In genomic region chr10:101779544-101780186, GRCh38 we compare ENCODE assay signal across 8 cellular contexts. TPM values are rescaled to one million over a fixed set of nuclear protein-coding genes. Genes with fewer than 3 reads are reported as not detected.
DNase-seq lines count a peak whose midpoint lies in the region; ATAC-seq and TF ChIP-seq lines count a peak whose summit lies in the region.

No MANE protein-coding gene starts in this region.

- H3K27me3 Mint-ChIP-seq in CD14-positive monocyte (ENCODE audit: low read depth in 3 of 3) = peaks cover 43 to 57% (median 44%) of the 10 kb centered on the region in 3 donors

- TF ChIP-seq CTCF in CD14-positive monocyte (IDR thresholded peaks at IDR 0.05) (peak; percentile 98), esophagus squamous epithelium (IDR thresholded peaks at IDR 0.05) (peak; percentile 67 to 86 (median 80))

- H3K36me3 ChIP-seq in esophagus squamous epithelium = peaks cover 0 to 9% (median 0%) of the 10 kb centered on the region in 3 donors
- peaks cover 5 to 7% of the 10 kb centered on the region in 2 donors for H3K36me3 ChIP-seq in muscle layer of duodenum (ENCODE audit: control insufficient read depth in 1 of 2, insufficient read depth in 2 of 2, low read length in 2 of 2)

- DNase-seq in CD14-positive monocyte (ENCODE audit: low spot score) (peak; percentile 64), NCI-H69 (lab: John Stamatoyannopoulos, UW) (peak; percentile 76), esophagus squamous epithelium (lab: John Stamatoyannopoulos, UW) (peak; percentile 17)
- DNase-seq in activated T-cell treated with anti-CD3 and anti-CD28 coated beads, Interleukin-2, amount 50 U/mL, for 48 hours = peak; percentile 92 to 94
- peak; percentile 95 for DNase-seq in stimulated activated CD8-positive, alpha-beta memory T cell treated with anti-CD3 and anti-CD28 coated beads, Interleukin-4, amount 100 ng/mL, for 48 hours

- intact Hi-C loops in CD14-positive monocyte (cut with micrococcal nuclease) = loop anchor here (5.0 to 10.0 kb wide), 4 partner anchors 177 to 567 kb away; partner anchors contain the start of gene HPS6 (in 1 of the 2)
- intact Hi-C loops in esophagus squamous epithelium (cut with DNase I) = loop anchor here (5.0 kb wide), 1 partner anchor 177 kb away; no protein-coding TSS in a partner anchor

- H3K27ac Mint-ChIP-seq in CD14-positive monocyte = peak overlapping the region in 1 of 7 donors; percentile 68

- H3K4me1 ChIP-seq in esophagus squamous epithelium (peaks cover 54 to 85% (median 60%) of the 10 kb centered on the region in 3 donors), muscle layer of duodenum (ENCODE audit: control insufficient read depth in 1 of 2, insufficient read depth in 2 of 2, low read length in 2 of 2) (peaks cover 8 to 56% of the 10 kb centered on the region in 2 donors)

- peak; percentile 52 for ATAC-seq in GM21723 (IDR thresholded peaks at IDR 0.05; ENCODE audit: unreplicated experiment)
- ATAC-seq in GM21367 (IDR thresholded peaks at IDR 0.05; ENCODE audit: unreplicated experiment) = no peak

- H3K9me3 Mint-ChIP-seq in CD14-positive monocyte = peaks cover 0 to 15% (median 7%) of the 10 kb centered on the region in 7 donors

- H3K4me3 ChIP-seq in esophagus squamous epithelium = peak overlapping the region; percentile 30 to 67 (median 46)
- H3K4me3 ChIP-seq in muscle layer of duodenum (ENCODE audit: low read depth in 1 of 2, low read length in 2 of 2) = peak overlapping the region; percentile 46 to 54

- H3K9me3 ChIP-seq in esophagus squamous epithelium (no peaks in the 10 kb centered on the region), muscle layer of duodenum (ENCODE audit: control insufficient read depth in 1 of 2, low read length in 2 of 2) (no peaks in the 10 kb centered on the region)

- no peak for TF ChIP-seq POLR2A in esophagus squamous epithelium (IDR thresholded peaks at IDR 0.05)

- H3K4me3 Mint-ChIP-seq in CD14-positive monocyte = peak overlapping the region; percentile 72 to 89

- 2% methylated on average over 7 to 19 of the region's 51 CpGs for WGBS in esophagus squamous epithelium, 2 donors

- no peak overlapping the region for H3K27ac ChIP-seq in esophagus squamous epithelium
- H3K27ac ChIP-seq in muscle layer of duodenum (ENCODE audit: low read length) = no peak overlapping the region

- H3K27me3 ChIP-seq in esophagus squamous epithelium (peaks cover 15 to 51% (median 19%) of the 10 kb centered on the region in 4 donors), muscle layer of duodenum (ENCODE audit: low read depth, low read length) (peaks cover 37% of the 10 kb centered on the region)

- peaks cover 47% of the 10 kb centered on the region for H3K4me1 Mint-ChIP-seq in CD14-positive monocyte

- peaks cover 15 to 18% of the 10 kb centered on the region in 2 donors for H3K36me3 Mint-ChIP-seq in CD14-positive monocyte

RNA-seq across cellular contexts. Expression of gene NPM3, which starts 3.6 kb away (rescaled TPM):
- polyA plus RNA-seq in CD14-positive monocyte = 1 to 10 TPM; 1.2 to 3.8 TPM
- 10 to 100 TPM; 36.7 to 91.3 (median 52.2) TPM for total RNA-seq in esophagus squamous epithelium

RNA-seq across cellular contexts. Expression of gene FGF8, which starts 3.8 kb away (rescaled TPM):
- not detected for polyA plus RNA-seq in CD14-positive monocyte
- not detected for total RNA-seq in esophagus squamous epithelium

RNA-seq across cellular contexts. Expression of gene OGA, which starts 38.6 kb away (rescaled TPM):
- 10 to 100 TPM in 1 of 2 donors, 1 to 10 TPM in 1; 6.9 to 15.3 TPM for polyA plus RNA-seq in CD14-positive monocyte
- total RNA-seq in esophagus squamous epithelium = 100 to 1,000 TPM in 1 of 4 donors, 10 to 100 TPM in 3; 44.2 to 121 (median 60.7) TPM

Comparison
In these comparisons a context has a peak if more than half of its experiments do, and no peak if none do; other contexts are left out.
1. DNase-seq: peak in every context shown above with its lines; median percentile 95 in stimulated activated CD8-positive, alpha-beta memory T cell treated with anti-CD3 and anti-CD28 coated beads, Interleukin-4, amount 100 ng/mL, for 48 hours; 93 in activated T-cell treated with anti-CD3 and anti-CD28 coated beads, Interleukin-2, amount 50 U/mL, for 48 hours; 76 in NCI-H69; 64 in CD14-positive monocyte; 17 in esophagus squamous epithelium.